In genomic region chr5:15009420-15009819, GRCh38 we compare ENCODE assay signal across 9 cellular contexts.
DNase-seq lines count a peak whose midpoint lies in the region; ATAC-seq and TF ChIP-seq lines count a peak whose summit lies in the region.
"Had no signal": no experiment of that assay in that cellular context is flagged by ENCODE, and none has a peak within 500 bp of the region (broad histone marks: within the 10 kb centered on the region; RNA-seq: fewer than 3 reads in every experiment).

No MANE protein-coding gene starts in this region.

- no peak for ATAC-seq in HG03521 (IDR thresholded peaks at IDR 0.05; ENCODE audit: unreplicated experiment)

- intact Hi-C loops in stomach (cut with DNase I; ENCODE audit: low total_unique reads): no loop called here

- H3K4me3 ChIP-seq in stomach (no peak overlapping the region), Karpas-422 (ENCODE audit: low read length) (no peak overlapping the region)

- H3K9ac ChIP-seq in Karpas-422 (ENCODE audit: low read length): no peak overlapping the region

- no peak overlapping the region for H2AFZ ChIP-seq in Karpas-422 (ENCODE audit: low read length)

- H3K79me2 ChIP-seq in Karpas-422 (ENCODE audit: low read length): no peaks in the 10 kb centered on the region

- CTCF ChIA-PET in RWPE1 (lab: Yijun Ruan, JAX): interaction anchor here (0.6 to 1.9 kb wide), 3 partner anchors 63 to 360 kb away, joined by 3 to 7 read pairs (median 3); no protein-coding TSS in a partner anchor

- WGBS in stomach, 5 donors: 9 to 28% (median 18%) methylated on average over 3 of the region's 3 CpGs

- peaks cover 15 to 34% (median 26%) of the 10 kb centered on the region in 4 donors for H3K4me1 ChIP-seq in stomach
- no peaks in the 10 kb centered on the region for H3K4me1 ChIP-seq in Karpas-422 (ENCODE audit: low read length)

- TF ChIP-seq CTCF in RWPE1 (conservative IDR thresholded peaks at IDR 0.05; ENCODE audit: low read depth): no peak
- no peak for TF ChIP-seq CTCF in stomach (IDR thresholded peaks at IDR 0.05)

- no peaks in the 10 kb centered on the region for H3K9me2 ChIP-seq in Karpas-422 (replicated peaks; ENCODE audit: insufficient read depth, low read length)

- DNase-seq in NCI-H1417 (lab: John Stamatoyannopoulos, UW) (peak; percentile 28 to 78 (median 37)), NCI-H1417 treated with DMSO at 0.1 percent for 48 hours (lab: John Stamatoyannopoulos, UW) (no peak), RWPE1 (ENCODE audit: low spot score) (peak; percentile 75), fibroblast of the conjunctiva (ENCODE audit: low read depth) (peak; percentile 65), stomach (no peak), anterior cingulate cortex (lab: John Stamatoyannopoulos, UW) (no peak), Karpas-422 (no peak)
- DNase-seq: stimulated activated CD4-positive, alpha-beta T cell treated with anti-CD3 and anti-CD28 coated beads, Interleukin-15, amount 100 ng/mL, for 24 hours had no signal

- no peak overlapping the region for H3K4me2 ChIP-seq in Karpas-422 (ENCODE audit: low read depth, low read length, poor library complexity, severe bottlenecking)

- H3K27me3 ChIP-seq in stomach (no peaks in the 10 kb centered on the region), Karpas-422 (ENCODE audit: low read length) (no peaks in the 10 kb centered on the region)

- TF ChIP-seq POLR2A in stomach (IDR thresholded peaks at IDR 0.05): no peak

- H3K27ac ChIP-seq in RWPE1 (no peak overlapping the region), stomach (peak overlapping the region in 4 of 5 donors; percentile 40 to 75 (median 66)), Karpas-422 (ENCODE audit: low read length) (no peak overlapping the region)

- H3K9me3 ChIP-seq in stomach (no peaks in the 10 kb centered on the region), Karpas-422 (ENCODE audit: low read length) (no peaks in the 10 kb centered on the region)

- no peaks in the 10 kb centered on the region for H4K20me1 ChIP-seq in Karpas-422 (ENCODE audit: insufficient read depth, low read depth, low read length)

- no peak for TF ChIP-seq EP300 in stomach (IDR thresholded peaks at IDR 0.05)

- POLR2A ChIA-PET in RWPE1 (lab: Yijun Ruan, JAX; ENCODE audit: low non-redundant PET): no interaction called here

- H3K36me3 ChIP-seq in stomach: no peaks in the 10 kb centered on the region
- no peaks in the 10 kb centered on the region for H3K36me3 ChIP-seq in Karpas-422 (ENCODE audit: insufficient read depth, low read length)

Comparison
In these comparisons a context has a peak if more than half of its experiments do, and no peak if none do; other contexts are left out.
1. DNase-seq: peak in NCI-H1417 (3 of 3), RWPE1 (single experiment) and fibroblast of the conjunctiva (single experiment); none in NCI-H1417 treated with DMSO at 0.1 percent for 48 hours (single experiment), stomach (single experiment), anterior cingulate cortex (0 of 58) and Karpas-422 (single experiment).
2. H3K27ac ChIP-seq: peak in stomach (4 of 5); none in RWPE1 (single experiment) and Karpas-422 (single experiment).